Comparison of ENCODE assay signal across 12 cellular contexts in the genomic region with DNA sequence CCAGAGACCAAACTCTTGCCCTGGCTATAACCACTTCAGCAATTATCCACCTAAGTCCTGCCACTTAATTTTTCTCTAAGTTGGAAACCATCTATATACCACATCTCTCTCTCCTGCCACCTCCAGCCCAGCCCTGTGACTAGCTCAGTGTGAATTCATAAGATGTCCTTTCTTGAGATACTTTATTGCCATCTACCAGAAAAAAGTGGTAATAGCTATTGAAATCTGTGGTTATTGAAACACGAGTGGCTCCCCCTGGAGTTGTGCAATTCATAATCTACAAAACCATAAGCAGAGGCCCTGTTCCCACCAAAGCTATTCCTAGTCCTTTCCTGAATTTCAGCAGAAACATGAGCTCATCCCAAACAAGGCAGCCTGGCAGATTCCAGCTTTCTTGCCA.
DNase-seq lines count a peak whose midpoint lies in the region; TF ChIP-seq lines count a peak whose summit lies in the region.
"Had no signal": no experiment of that assay in that cellular context is flagged by ENCODE, and none has a peak within 500 bp of the region (broad histone marks: within the 10 kb centered on the region; RNA-seq: fewer than 3 reads in every experiment).

No MANE protein-coding gene starts in this region.

- H3K9me3 Mint-ChIP-seq in chondrocyte (ENCODE audit: low read depth) = no peaks in the 10 kb centered on the region
- H3K9me3 Mint-ChIP-seq in osteocyte (ENCODE audit: unreplicated experiment) = no peaks in the 10 kb centered on the region
- H3K9me3 Mint-ChIP-seq in Calu3 (ENCODE audit: low read depth, unreplicated experiment) = no peaks in the 10 kb centered on the region
- H3K9me3 Mint-ChIP-seq: activated CD4-positive, alpha-beta memory T cell treated with anti-CD3 and anti-CD28 coated beads, Interleukin-2, amount 10 ng/mL, durations not matched to agents 7 days and 5 days; type B pancreatic cell had no signal

- no TSS peak for BruUV-seq in Calu3 (replicated peaks; lab: Mats Ljungman, UMichigan)

- CTCF ChIA-PET in Calu3 (lab: Charles Lee) = no interaction called here

- H3K4me1 Mint-ChIP-seq in chondrocyte (ENCODE audit: low read depth) (peaks cover 8% of the 10 kb centered on the region), osteocyte (ENCODE audit: unreplicated experiment) (no peaks in the 10 kb centered on the region), Calu3 (ENCODE audit: low read depth, unreplicated experiment) (no peaks in the 10 kb centered on the region)
- H3K4me1 Mint-ChIP-seq: activated CD4-positive, alpha-beta memory T cell treated with anti-CD3 and anti-CD28 coated beads, Interleukin-2, amount 10 ng/mL, durations not matched to agents 7 days and 5 days had no signal

- H3K36me3 Mint-ChIP-seq in chondrocyte (ENCODE audit: low read depth) = no peaks in the 10 kb centered on the region
- H3K36me3 Mint-ChIP-seq in osteocyte (ENCODE audit: unreplicated experiment) = no peaks in the 10 kb centered on the region
- H3K36me3 Mint-ChIP-seq in Calu3 (ENCODE audit: insufficient read depth, unreplicated experiment) = no peaks in the 10 kb centered on the region
- H3K36me3 Mint-ChIP-seq: type B pancreatic cell had no signal

- H3K4me3 Mint-ChIP-seq in chondrocyte (ENCODE audit: unreplicated experiment) = no peak overlapping the region
- H3K4me3 Mint-ChIP-seq in osteocyte (ENCODE audit: unreplicated experiment) = no peak overlapping the region
- no peak overlapping the region for H3K4me3 Mint-ChIP-seq in Calu3 (ENCODE audit: low read depth, unreplicated experiment)
- H3K4me3 Mint-ChIP-seq: activated CD4-positive, alpha-beta memory T cell treated with anti-CD3 and anti-CD28 coated beads, Interleukin-2, amount 10 ng/mL, durations not matched to agents 7 days and 5 days; type B pancreatic cell had no signal

- intact Hi-C loops in Calu3 (cut with micrococcal nuclease; ENCODE audit: unreplicated experiment) = loop anchor here (10.0 kb wide), 1 partner anchor 900 kb away; no protein-coding TSS in a partner anchor

- TF ChIP-seq CTCF in chondrocyte (IDR thresholded peaks at IDR 0.05) (peak; percentile 61), osteocyte (IDR thresholded peaks at IDR 0.05) (peak; percentile 15), Calu3 (IDR thresholded peaks at IDR 0.05; ENCODE audit: unreplicated experiment) (no peak)

- peak; percentile 9 for DNase-seq in DMS 273 (lab: John Stamatoyannopoulos, UW; ENCODE audit: unreplicated experiment)
- no peak for DNase-seq in DMS 273 treated with DMSO at 0.1 percent for 48 hours (lab: John Stamatoyannopoulos, UW)
- DNase-seq in NAMALWA (ENCODE audit: low spot score) = peak; percentile 30
- no peak for DNase-seq in chondrocyte (ENCODE audit: low spot score)
- DNase-seq in osteocyte (ENCODE audit: extremely low spot score, unreplicated experiment) = no peak
- DNase-seq in stimulated activated CD8-positive, alpha-beta memory T cell treated with anti-CD3 and anti-CD28 coated beads, Interleukin-4, amount 100 ng/mL, for 48 hours = no peak
- DNase-seq in Calu3 = no peak
- DNase-seq in kidney glomerular epithelial cell (lab: John Stamatoyannopoulos, UW) = no peak
- DNase-seq: activated CD4-positive, alpha-beta memory T cell treated with anti-CD3 and anti-CD28 coated beads, Interleukin-2, amount 10 ng/mL, durations not matched to agents 7 days and 5 days; activated effector memory CD4-positive, alpha-beta T cell treated with anti-CD3 and anti-CD28 coated beads, Interleukin-2, amount 50 U/mL, for 16 hours; lower lobe of right lung had no signal

- H3K27ac Mint-ChIP-seq in chondrocyte (ENCODE audit: unreplicated experiment) = no peak overlapping the region
- H3K27ac Mint-ChIP-seq in osteocyte (ENCODE audit: unreplicated experiment) = no peak overlapping the region
- no peak overlapping the region for H3K27ac Mint-ChIP-seq in Calu3 (ENCODE audit: unreplicated experiment)
- H3K27ac Mint-ChIP-seq: activated CD4-positive, alpha-beta memory T cell treated with anti-CD3 and anti-CD28 coated beads, Interleukin-2, amount 10 ng/mL, durations not matched to agents 7 days and 5 days; type B pancreatic cell had no signal

- H3K27me3 Mint-ChIP-seq in chondrocyte (ENCODE audit: low read depth) (no peaks in the 10 kb centered on the region), osteocyte (ENCODE audit: unreplicated experiment) (no peaks in the 10 kb centered on the region), Calu3 (ENCODE audit: unreplicated experiment) (peaks cover 54% of the 10 kb centered on the region)
- H3K27me3 Mint-ChIP-seq: activated CD4-positive, alpha-beta memory T cell treated with anti-CD3 and anti-CD28 coated beads, Interleukin-2, amount 10 ng/mL, durations not matched to agents 7 days and 5 days; type B pancreatic cell had no signal

Comparison
In these comparisons a context has a peak if more than half of its experiments do, and no peak if none do; other contexts are left out.
1. DNase-seq: peak in DMS 273 (single experiment) and NAMALWA (single experiment); none in DMS 273 treated with DMSO at 0.1 percent for 48 hours (single experiment), chondrocyte (single experiment), osteocyte (single experiment), stimulated activated CD8-positive, alpha-beta memory T cell treated with anti-CD3 and anti-CD28 coated beads, Interleukin-4, amount 100 ng/mL, for 48 hours (single experiment), Calu3 (single experiment) and kidney glomerular epithelial cell (single experiment).